1 cellular context compared by ENCODE assay signal in genomic region chr9:113650207-113651131, GRCh38.
TF ChIP-seq lines count a peak whose summit lies in the region.

No MANE protein-coding gene starts in this region.

TF ChIP-seq in HepG2, 621 proteins besides CTCF, POLR2A, EP300 and RAD21 (continued from another document and continues in another):
- TF ChIP-seq ZNF318 (CRISPR knock-in tag; IDR thresholded peaks at IDR 0.05) = no peak
- TF ChIP-seq SMARCE1 (IDR thresholded peaks at IDR 0.05; ENCODE audit: borderline replicate concordance) = no peak
- no peak for TF ChIP-seq ZNF775 (CRISPR knock-in tag; IDR thresholded peaks at IDR 0.05; ENCODE audit: borderline replicate concordance)
- peak; percentile 25; the same call in 1 of the 2 replicates for TF ChIP-seq ZNF230 (CRISPR knock-in tag; IDR thresholded peaks at IDR 0.05)
- TF ChIP-seq, protein P1, sequence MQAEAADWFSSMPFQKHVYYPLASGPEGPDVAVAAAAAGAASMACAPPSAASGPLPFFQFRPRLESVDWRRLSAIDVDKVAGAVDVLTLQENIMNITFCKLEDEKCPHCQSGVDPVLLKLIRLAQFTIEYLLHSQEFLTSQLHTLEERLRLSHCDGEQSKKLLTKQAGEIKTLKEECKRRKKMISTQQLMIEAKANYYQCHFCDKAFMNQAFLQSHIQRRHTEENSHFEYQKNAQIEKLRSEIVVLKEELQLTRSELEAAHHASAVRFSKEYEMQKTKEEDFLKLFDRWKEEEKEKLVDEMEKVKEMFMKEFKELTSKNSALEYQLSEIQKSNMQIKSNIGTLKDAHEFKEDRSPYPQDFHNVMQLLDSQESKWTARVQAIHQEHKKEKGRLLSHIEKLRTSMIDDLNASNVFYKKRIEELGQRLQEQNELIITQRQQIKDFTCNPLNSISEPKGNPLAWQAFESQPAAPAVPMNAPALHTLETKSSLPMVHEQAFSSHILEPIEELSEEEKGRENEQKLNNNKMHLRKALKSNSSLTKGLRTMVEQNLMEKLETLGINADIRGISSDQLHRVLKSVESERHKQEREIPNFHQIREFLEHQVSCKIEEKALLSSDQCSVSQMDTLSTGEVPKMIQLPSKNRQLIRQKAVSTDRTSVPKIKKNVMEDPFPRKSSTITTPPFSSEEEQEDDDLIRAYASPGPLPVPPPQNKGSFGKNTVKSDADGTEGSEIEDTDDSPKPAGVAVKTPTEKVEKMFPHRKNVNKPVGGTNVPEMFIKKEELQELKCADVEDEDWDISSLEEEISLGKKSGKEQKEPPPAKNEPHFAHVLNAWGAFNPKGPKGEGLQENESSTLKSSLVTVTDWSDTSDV (CRISPR knock-in tag; IDR thresholded peaks at IDR 0.05) = no peak
- no peak for TF ChIP-seq PLRG1 (conservative IDR thresholded peaks at IDR 0.05)
- TF ChIP-seq ZBTB40 (IDR thresholded peaks at IDR 0.05) = peak; percentile 88
- peak; percentile 36 for TF ChIP-seq ZBTB40 (CRISPR knock-in tag; IDR thresholded peaks at IDR 0.05)
- TF ChIP-seq ZNF180 (CRISPR knock-in tag; IDR thresholded peaks at IDR 0.05; ENCODE audit: borderline replicate concordance, low read depth) = no peak
- TF ChIP-seq JDP2 (CRISPR knock-in tag; IDR thresholded peaks at IDR 0.05; ENCODE audit: borderline replicate concordance) = no peak
- peak; percentile 57; the same call in 1 of the 2 replicates for TF ChIP-seq ZNF337 (CRISPR knock-in tag; IDR thresholded peaks at IDR 0.05; ENCODE audit: borderline replicate concordance, low read depth)
- TF ChIP-seq CAMTA2 (CRISPR knock-in tag; IDR thresholded peaks at IDR 0.05; ENCODE audit: borderline replicate concordance) = no peak
- TF ChIP-seq, protein P2, sequence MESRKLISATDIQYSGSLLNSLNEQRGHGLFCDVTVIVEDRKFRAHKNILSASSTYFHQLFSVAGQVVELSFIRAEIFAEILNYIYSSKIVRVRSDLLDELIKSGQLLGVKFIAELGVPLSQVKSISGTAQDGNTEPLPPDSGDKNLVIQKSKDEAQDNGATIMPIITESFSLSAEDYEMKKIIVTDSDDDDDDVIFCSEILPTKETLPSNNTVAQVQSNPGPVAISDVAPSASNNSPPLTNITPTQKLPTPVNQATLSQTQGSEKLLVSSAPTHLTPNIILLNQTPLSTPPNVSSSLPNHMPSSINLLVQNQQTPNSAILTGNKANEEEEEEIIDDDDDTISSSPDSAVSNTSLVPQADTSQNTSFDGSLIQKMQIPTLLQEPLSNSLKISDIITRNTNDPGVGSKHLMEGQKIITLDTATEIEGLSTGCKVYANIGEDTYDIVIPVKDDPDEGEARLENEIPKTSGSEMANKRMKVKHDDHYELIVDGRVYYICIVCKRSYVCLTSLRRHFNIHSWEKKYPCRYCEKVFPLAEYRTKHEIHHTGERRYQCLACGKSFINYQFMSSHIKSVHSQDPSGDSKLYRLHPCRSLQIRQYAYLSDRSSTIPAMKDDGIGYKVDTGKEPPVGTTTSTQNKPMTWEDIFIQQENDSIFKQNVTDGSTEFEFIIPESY (CRISPR knock-in tag; IDR thresholded peaks at IDR 0.05) = 0 out of 2 replicates have a peak, but pooled peaks have one; percentile 8
- TF ChIP-seq ZNF20 (CRISPR knock-in tag; IDR thresholded peaks at IDR 0.05) = no peak
- no peak for TF ChIP-seq MBNL3 (CRISPR knock-in tag; conservative IDR thresholded peaks at IDR 0.05)
- no peak for TF ChIP-seq ZZZ3 (CRISPR knock-in tag; IDR thresholded peaks at IDR 0.05; ENCODE audit: borderline replicate concordance)
- TF ChIP-seq YEATS2 (CRISPR knock-in tag; IDR thresholded peaks at IDR 0.05; ENCODE audit: borderline replicate concordance) = peak; percentile 15; the same call in 1 of the 2 replicates
- TF ChIP-seq AHDC1 (CRISPR knock-in tag; IDR thresholded peaks at IDR 0.05; ENCODE audit: borderline replicate concordance) = peak; percentile 75
- TF ChIP-seq GFI1 (CRISPR knock-in tag; IDR thresholded peaks at IDR 0.05; ENCODE audit: borderline replicate concordance) = peak; percentile 73; the same call in 1 of the 2 replicates
